8 cellular contexts compared by ENCODE assay signal in the genomic region with DNA sequence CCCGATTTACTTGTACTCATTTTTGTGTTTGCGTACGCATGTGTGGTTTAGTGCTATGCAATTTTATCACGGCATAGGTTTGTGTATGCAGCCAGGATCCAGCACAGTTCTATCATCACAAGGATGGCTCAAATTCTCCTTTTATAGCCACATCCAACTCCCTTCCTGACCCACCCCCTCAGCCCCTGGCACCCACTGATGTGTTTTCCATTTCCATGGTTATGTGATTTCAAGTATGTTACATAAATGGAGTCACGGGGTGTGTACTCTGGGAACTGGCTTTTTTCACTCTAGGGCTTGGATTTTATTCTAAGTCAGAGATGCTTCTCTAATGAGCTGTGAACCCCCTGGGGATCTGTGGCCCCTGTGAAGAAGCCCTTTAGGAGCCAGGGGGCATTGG. TPM values are rescaled to one million over a fixed set of nuclear protein-coding genes. Genes with fewer than 3 reads are reported as not detected.
DNase-seq lines count a peak whose midpoint lies in the region; ATAC-seq and TF ChIP-seq lines count a peak whose summit lies in the region.

No MANE protein-coding gene starts in this region.

- intact Hi-C loops in breast epithelium (cut with DNase I; ENCODE audit: low total_unique reads) (no loop called here), left lung (cut with DNase I) (no loop called here)

- H3K36me3 ChIP-seq in HUES48 (ENCODE audit: control insufficient read depth, insufficient read depth, low read length) (peaks cover 5% of the 10 kb centered on the region; the same call in 1 of the 2 replicates), breast epithelium (no peaks in the 10 kb centered on the region), left lung (peaks cover 0 to 54% of the 10 kb centered on the region in 2 donors), stomach smooth muscle (ENCODE audit: control insufficient read depth in 2 of 2, insufficient read depth in 2 of 2, low read length in 2 of 2) (peaks cover 4 to 11% of the 10 kb centered on the region in 2 donors)

- no peak overlapping the region for H3K4me3 ChIP-seq in HUES48 (ENCODE audit: low read depth, low read length)
- H3K4me3 ChIP-seq in breast epithelium, result no peak overlapping the region
- no peak overlapping the region for H3K4me3 ChIP-seq in left lung
- H3K4me3 ChIP-seq in stomach smooth muscle (ENCODE audit: low read length in 2 of 2), result peak overlapping the region in 1 of 2 donors; percentile 44

- peak overlapping the region; percentile 61 for H3K27ac ChIP-seq in HUES48 (ENCODE audit: low read depth, low read length)
- peak overlapping the region; percentile 97 to 98 for H3K27ac ChIP-seq in breast epithelium
- peak overlapping the region; percentile 83 to 100 for H3K27ac ChIP-seq in left lung
- peak overlapping the region; percentile 99 for H3K27ac ChIP-seq in stomach smooth muscle (ENCODE audit: low read length)

- in situ Hi-C loops in KBM-7 (cut with MboI; ENCODE audit: low pct_unique_long_range_greater_than_20kb, low sequenced_read_pairs), result no loop called here

- H3K4me1 ChIP-seq in HUES48 (ENCODE audit: control insufficient read depth, insufficient read depth, low read length) (peaks cover 23% of the 10 kb centered on the region), breast epithelium (peaks cover 9 to 14% of the 10 kb centered on the region in 2 donors), left lung (peaks cover 37 to 99% of the 10 kb centered on the region in 2 donors), stomach smooth muscle (ENCODE audit: control insufficient read depth, insufficient read depth, low read length) (peaks cover 75% of the 10 kb centered on the region)

- DNase-seq in breast epithelium (ENCODE audit: low spot score in 2 of 2) (peak in 1 of 2 donors; percentile 89), left lung (peak in 1 of 2 donors; percentile 73), CD1c-positive myeloid dendritic cell (ENCODE audit: extremely low spot score) (no peak), COR-L47 (lab: John Stamatoyannopoulos, UW) (no peak), KBM-7 (no peak)

- no peaks in the 10 kb centered on the region for H3K9me3 ChIP-seq in HUES48 (ENCODE audit: control insufficient read depth, insufficient read depth, low read length)
- no peaks in the 10 kb centered on the region for H3K9me3 ChIP-seq in breast epithelium
- H3K9me3 ChIP-seq in left lung, result no peaks in the 10 kb centered on the region
- no peaks in the 10 kb centered on the region for H3K9me3 ChIP-seq in stomach smooth muscle (ENCODE audit: control insufficient read depth in 2 of 2, low read length in 2 of 2)

- TF ChIP-seq CTCF in breast epithelium (IDR thresholded peaks at IDR 0.05) (no peak), left lung (IDR thresholded peaks at IDR 0.05) (no peak)

- H3K9ac ChIP-seq in HUES48 (ENCODE audit: low read depth, low read length), result no peak overlapping the region
- peak overlapping the region; percentile 70 to 76 for H3K9ac ChIP-seq in stomach smooth muscle (ENCODE audit: low read length in 2 of 2)

- H3K27me3 ChIP-seq in HUES48 (ENCODE audit: control insufficient read depth, insufficient read depth, low read length) (no peaks in the 10 kb centered on the region), breast epithelium (no peaks in the 10 kb centered on the region), left lung (no peaks in the 10 kb centered on the region), stomach smooth muscle (ENCODE audit: control insufficient read depth in 1 of 2, insufficient read depth in 2 of 2, low read length in 2 of 2) (no peaks in the 10 kb centered on the region)

- no peak for TF ChIP-seq POLR2A in breast epithelium (IDR thresholded peaks at IDR 0.05)

- ATAC-seq in left lung, result peak; percentile 46
- no peak for ATAC-seq in HG03432 (IDR thresholded peaks at IDR 0.05; ENCODE audit: unreplicated experiment)

RNA-seq across cellular contexts. Expression of a gene that starts 16.8 kb away (rescaled TPM):
- total RNA-seq in breast epithelium (10 to 100 TPM; 18.7 to 53.4 (median 51.8) TPM), left lung (100 to 1,000 TPM in 1 of 2 donors, 10 to 100 TPM in 1; 80.3 to 133 TPM)
